ENCODE assay signal across 8 cellular contexts in the genomic region with DNA sequence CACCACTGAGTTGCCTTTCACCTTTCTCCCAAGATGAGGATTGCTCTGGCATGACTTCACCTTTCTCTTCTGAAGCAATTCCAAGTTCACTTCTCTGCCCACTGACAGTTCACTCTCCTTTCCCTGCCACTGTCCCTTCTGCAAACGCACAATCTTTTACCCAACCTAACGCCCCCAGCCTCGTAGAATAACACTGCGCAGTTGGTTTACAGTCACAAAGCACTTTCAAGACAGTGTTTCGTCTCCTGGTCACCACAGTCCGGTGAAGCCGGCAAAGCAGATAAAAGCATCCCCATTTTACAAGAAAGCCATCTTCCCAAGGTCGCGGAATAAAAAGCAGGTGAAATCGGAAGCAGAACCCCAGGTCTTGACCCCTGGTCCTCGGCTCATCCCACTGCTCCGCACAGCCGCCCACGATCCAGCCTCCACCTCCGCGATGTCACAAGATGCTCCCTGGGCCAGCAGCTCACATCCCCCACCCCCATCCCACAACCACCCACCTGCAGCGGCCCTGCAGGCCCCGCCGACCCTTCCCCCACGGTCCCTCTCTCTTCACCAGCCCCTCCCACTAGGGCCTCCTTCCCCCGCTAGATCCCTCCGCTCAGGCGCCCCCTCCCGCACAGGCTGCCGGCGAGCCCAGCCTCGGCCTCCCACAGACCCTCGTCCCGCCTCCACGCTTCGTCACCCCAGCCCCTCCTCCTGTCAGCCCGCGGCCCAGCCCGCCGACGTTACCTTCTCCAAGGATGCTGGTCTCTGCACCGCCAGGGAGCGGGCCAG. TPM values are rescaled to one million over a fixed set of nuclear protein-coding genes. Genes with fewer than 3 reads are reported as not detected.
A peak's percentile ranks its signal among the peaks of the same experiment; 100 is the strongest.
DNase-seq lines count a peak whose midpoint lies in the region; ATAC-seq, FAIRE-seq and TF ChIP-seq lines count a peak whose summit lies in the region.

No MANE protein-coding gene starts in this region.

- H3K9ac ChIP-seq in OCI-LY3 (ENCODE audit: low read length) (peak overlapping the region; percentile 85), muscle layer of colon (ENCODE audit: low read length) (peak overlapping the region; percentile 57)

- H3K9me3 ChIP-seq in OCI-LY3 (ENCODE audit: insufficient read depth, low read length), result no peaks in the 10 kb centered on the region
- H3K9me3 ChIP-seq in muscle layer of colon (ENCODE audit: low read length), result no peaks in the 10 kb centered on the region

- H3K36me3 Mint-ChIP-seq in activated T-cell treated with anti-CD3 and anti-CD28 coated beads, Interleukin-2, amount 50 U/mL, for 24 hours (ENCODE audit: low read depth), result peaks cover 33% of the 10 kb centered on the region

- no peak for TF ChIP-seq CTCF in OCI-LY3 (IDR thresholded peaks at IDR 0.05; ENCODE audit: low read depth, low read length)

- H3K27me3 ChIP-seq in OCI-LY3 (ENCODE audit: low read depth, low read length) (no peaks in the 10 kb centered on the region), muscle layer of colon (ENCODE audit: control insufficient read depth in 1 of 2, insufficient read depth in 2 of 2, low read length in 2 of 2) (no peaks in the 10 kb centered on the region)

- H3K27ac Mint-ChIP-seq in activated T-cell treated with anti-CD3 and anti-CD28 coated beads, Interleukin-2, amount 50 U/mL, for 24 hours, result peak overlapping the region; percentile 89

- peaks cover 22% of the 10 kb centered on the region for H4K20me1 ChIP-seq in OCI-LY3 (ENCODE audit: insufficient read depth, low read length)

- H3K4me3 ChIP-seq in OCI-LY3 (ENCODE audit: low read length) (peak overlapping the region; percentile 98), muscle layer of colon (ENCODE audit: low read depth in 1 of 2, low read length in 2 of 2) (peak overlapping the region; percentile 66 to 67)

- FAIRE-seq in HTR-8/SVneo (lab: Jason Lieb, UNC), result peak; percentile 40

- H3K4me3 Mint-ChIP-seq in activated T-cell treated with anti-CD3 and anti-CD28 coated beads, Interleukin-2, amount 50 U/mL, for 24 hours, result peak overlapping the region; percentile 86

- no peaks in the 10 kb centered on the region for H3K36me3 ChIP-seq in OCI-LY3 (replicated peaks; ENCODE audit: low read depth, low read length)
- H3K36me3 ChIP-seq in muscle layer of colon (ENCODE audit: insufficient read depth, low read length), result no peaks in the 10 kb centered on the region

- H3K9me3 Mint-ChIP-seq in activated T-cell treated with anti-CD3 and anti-CD28 coated beads, Interleukin-2, amount 50 U/mL, for 24 hours, result no peaks in the 10 kb centered on the region

- peak; percentile 62 for DNase-seq in COLO829 (ENCODE audit: low spot score)
- peak; percentile 77 for DNase-seq in HTR-8/SVneo (ENCODE audit: insufficient read length, low spot score)
- DNase-seq in activated T-cell treated with anti-CD3 and anti-CD28 coated beads, Interleukin-2, amount 50 U/mL, for 24 hours, result peak; percentile 90
- peak; percentile 69 to 79 for DNase-seq in stimulated activated CD8-positive, alpha-beta memory T cell treated with anti-CD3 and anti-CD28 coated beads, Interleukin-4, amount 100 ng/mL, for 4 hours (ENCODE audit: low read depth in 2 of 2, low spot score in 1 of 2)

- H3K27ac ChIP-seq in OCI-LY3 (ENCODE audit: low read length) (peak overlapping the region; percentile 55), muscle layer of colon (ENCODE audit: low read depth, low read length) (peak overlapping the region; percentile 71)

- peaks cover 16% of the 10 kb centered on the region for H3K4me1 ChIP-seq in OCI-LY3 (ENCODE audit: low read length)
- H3K4me1 ChIP-seq in muscle layer of colon (ENCODE audit: insufficient read depth, low read length), result peaks cover 23% of the 10 kb centered on the region

- H3K79me2 ChIP-seq in OCI-LY3 (ENCODE audit: low read length), result peaks cover 59% of the 10 kb centered on the region

- peak overlapping the region; percentile 94 for H3K4me2 ChIP-seq in OCI-LY3 (ENCODE audit: low read length)

- ATAC-seq in GM21381 (IDR thresholded peaks at IDR 0.05; ENCODE audit: unreplicated experiment) (peak; percentile 54), esophagus mucosa (peak; percentile 55)

- H2AFZ ChIP-seq in OCI-LY3 (ENCODE audit: low read depth, low read length), result 0 out of 2 replicates have a peak overlapping the region, but pooled peaks have one; percentile 45

- H3K27me3 Mint-ChIP-seq in activated T-cell treated with anti-CD3 and anti-CD28 coated beads, Interleukin-2, amount 50 U/mL, for 24 hours, result no peaks in the 10 kb centered on the region

- peaks cover 64% of the 10 kb centered on the region for H3K4me1 Mint-ChIP-seq in activated T-cell treated with anti-CD3 and anti-CD28 coated beads, Interleukin-2, amount 50 U/mL, for 24 hours (ENCODE audit: low read depth)

RNA-seq across cellular contexts. Expression of a gene that starts 0.6 kb away (rescaled TPM):
- 28.5 TPM for total RNA-seq in esophagus mucosa

RNA-seq across cellular contexts. Expression of a gene that starts 0.8 kb away (rescaled TPM):
- 24.0 TPM for total RNA-seq in esophagus mucosa

RNA-seq across cellular contexts. Expression of a gene that starts 59.2 kb away (rescaled TPM):
- total RNA-seq in esophagus mucosa, result 42.6 TPM

Comparison
In these comparisons a context has a peak if more than half of its experiments do, and no peak if none do; other contexts are left out.
1. Peak in every context shown above with its lines: DNase-seq, ATAC-seq, H3K4me3 ChIP-seq and H3K27ac ChIP-seq.